In genomic region chr7:106109521-106110237, GRCh38 we compare ENCODE assay signal across 10 cellular contexts. TPM values are rescaled to one million over a fixed set of nuclear protein-coding genes. Genes with fewer than 3 reads are reported as not detected.
DNase-seq lines count a peak whose midpoint lies in the region; ATAC-seq and TF ChIP-seq lines count a peak whose summit lies in the region.
"Had no signal": no experiment of that assay in that cellular context is flagged by ENCODE, and none has a peak within 500 bp of the region (broad histone marks: within the 10 kb centered on the region; RNA-seq: fewer than 3 reads in every experiment).

No MANE protein-coding gene starts in this region.

- peak overlapping the region; percentile 98 for H3K27ac Mint-ChIP-seq in stimulated activated memory B cell treated with anti-CD40 and anti-IgM and Interleukin-4, amounts not matched to agents 10 μg/mL and 1 μg/mL and 100 μg/mL, for 72 hours

- no peaks in the 10 kb centered on the region for H3K27me3 Mint-ChIP-seq in stimulated activated memory B cell treated with anti-CD40 and anti-IgM and Interleukin-4, amounts not matched to agents 10 μg/mL and 1 μg/mL and 100 μg/mL, for 72 hours

- H3K4me1 ChIP-seq in gastroesophageal sphincter (peaks cover 8 to 75% (median 20%) of the 10 kb centered on the region in 3 donors), prostate gland (replicated peaks) (peaks cover 2% of the 10 kb centered on the region)

- intact Hi-C loops in prostate gland (cut with DNase I) = no loop called here

- DNase-seq in H7 = peak; percentile 35
- no peak for DNase-seq in SK-N-MC (ENCODE audit: low read depth, low spot score)
- no peak for DNase-seq in prostate gland (ENCODE audit: low spot score)
- no peak for DNase-seq in pons (ENCODE audit: low spot score)
- DNase-seq: GOT3, RPMI8226 had no signal

- no peak overlapping the region; the same call in 1 of the 2 replicates for H3K27ac ChIP-seq in SK-N-MC
- H3K27ac ChIP-seq in gastroesophageal sphincter = peak overlapping the region in 3 of 4 donors; percentile 97 to 99 (median 98)
- H3K27ac ChIP-seq in prostate gland = peak overlapping the region in 1 of 2 donors; percentile 35

- H3K36me3 ChIP-seq in H7 (replicated peaks; ENCODE audit: control insufficient read depth, insufficient read depth, low read length) (no peaks in the 10 kb centered on the region), SK-N-MC (ENCODE audit: insufficient read depth, low read length) (peaks cover 14% of the 10 kb centered on the region), gastroesophageal sphincter (peaks cover 0 to 3% of the 10 kb centered on the region in 2 donors), prostate gland (no peaks in the 10 kb centered on the region)
- H3K36me3 ChIP-seq: neutrophil had no signal

- H3K4me1 Mint-ChIP-seq in stimulated activated memory B cell treated with anti-CD40 and anti-IgM and Interleukin-4, amounts not matched to agents 10 μg/mL and 1 μg/mL and 100 μg/mL, for 72 hours = peaks cover 56% of the 10 kb centered on the region

- peak overlapping the region; percentile 94 for H3K9ac ChIP-seq in SK-N-MC (ENCODE audit: insufficient read length)

- 67 to 79% methylated on average over 6 of the region's 6 CpGs for WGBS in gastroesophageal sphincter (ENCODE audit: low coverage in 1 of 2), 2 donors
- 84% methylated on average over 6 of the region's 6 CpGs for WGBS in prostate gland

- H3K9me3 Mint-ChIP-seq in stimulated activated memory B cell treated with anti-CD40 and anti-IgM and Interleukin-4, amounts not matched to agents 10 μg/mL and 1 μg/mL and 100 μg/mL, for 72 hours = no peaks in the 10 kb centered on the region

- ATAC-seq in gastroesophageal sphincter (no peak), GM21390 (IDR thresholded peaks at IDR 0.05; ENCODE audit: unreplicated experiment) (no peak)
- ATAC-seq in stimulated activated memory B cell treated with anti-CD40 and anti-IgM and Interleukin-4, amounts not matched to agents 10 μg/mL and 1 μg/mL and 100 μg/mL, for 72 hours = no peak

- TF ChIP-seq POLR2A in gastroesophageal sphincter (IDR thresholded peaks at IDR 0.05) = no peak
- no peak for TF ChIP-seq POLR2A in prostate gland (IDR thresholded peaks at IDR 0.05)

- no peak for TF ChIP-seq EP300 in gastroesophageal sphincter (IDR thresholded peaks at IDR 0.05)

- no peaks in the 10 kb centered on the region for H3K9me3 ChIP-seq in SK-N-MC (ENCODE audit: low read depth, low read length)
- no peaks in the 10 kb centered on the region for H3K9me3 ChIP-seq in gastroesophageal sphincter
- no peaks in the 10 kb centered on the region for H3K9me3 ChIP-seq in prostate gland
- H3K9me3 ChIP-seq: neutrophil had no signal

- TF ChIP-seq CTCF in gastroesophageal sphincter (IDR thresholded peaks at IDR 0.05) (no peak), prostate gland (IDR thresholded peaks at IDR 0.05) (no peak)

- H3K27me3 ChIP-seq in H7 (ENCODE audit: control insufficient read depth, insufficient read depth, low read length) (no peaks in the 10 kb centered on the region), gastroesophageal sphincter (no peaks in the 10 kb centered on the region), prostate gland (replicated peaks; ENCODE audit: insufficient read depth) (no peaks in the 10 kb centered on the region)
- H3K27me3 ChIP-seq: neutrophil had no signal

- H3K36me3 Mint-ChIP-seq in stimulated activated memory B cell treated with anti-CD40 and anti-IgM and Interleukin-4, amounts not matched to agents 10 μg/mL and 1 μg/mL and 100 μg/mL, for 72 hours = peaks cover 17% of the 10 kb centered on the region

- H3K4me3 ChIP-seq in H7 (ENCODE audit: insufficient read depth, low read depth, low read length) = no peak overlapping the region
- H3K4me3 ChIP-seq in SK-N-MC = peak overlapping the region; percentile 99
- peak overlapping the region in 1 of 2 donors; percentile 79 for H3K4me3 ChIP-seq in gastroesophageal sphincter
- H3K4me3 ChIP-seq in prostate gland = no peak overlapping the region

- H3K4me3 Mint-ChIP-seq in stimulated activated memory B cell treated with anti-CD40 and anti-IgM and Interleukin-4, amounts not matched to agents 10 μg/mL and 1 μg/mL and 100 μg/mL, for 72 hours = peak overlapping the region; percentile 91

RNA-seq across cellular contexts. Expression of gene SYPL1, which starts 2.4 kb away (rescaled TPM):
- total RNA-seq in H7 (2014; rRNA removed; shearing (Covaris generic)) = 25.2 and 30.7 TPM in 2 replicates
- total RNA-seq in gastroesophageal sphincter (100 to 1,000 TPM in 1 of 4 donors, 10 to 100 TPM in 3; 80.0 to 132 (median 93.2) TPM), prostate gland (100 to 1,000 TPM in 1 of 2 donors, 10 to 100 TPM in 1; 87.9 to 132 TPM)
